In genomic region chr17:78840530-78840779, GRCh38 we compare ENCODE assay signal across 8 cellular contexts. TPM values are rescaled to one million over a fixed set of nuclear protein-coding genes. Genes with fewer than 3 reads are reported as not detected.
DNase-seq lines count a peak whose midpoint lies in the region; ATAC-seq and TF ChIP-seq lines count a peak whose summit lies in the region.

No MANE protein-coding gene starts in this region.

- H3K27me3 ChIP-seq in IMR-90 (ENCODE audit: control insufficient read depth, insufficient read depth, low read length) = no peaks in the 10 kb centered on the region

- DNase-seq in IMR-90 = no peak
- DNase-seq in naive thymus-derived CD8-positive, alpha-beta T cell = no peak
- DNase-seq in putamen (ENCODE audit: low spot score) = no peak
- DNase-seq in NCI-H2029 treated with DMSO at 0.1 percent for 48 hours (lab: John Stamatoyannopoulos, UW) = no peak
- DNase-seq in RPMI8226 = no peak
- no peak for DNase-seq in pons (ENCODE audit: low spot score)

- H4K91ac ChIP-seq in IMR-90 (ENCODE audit: insufficient read depth, low read depth, low read length) = peak overlapping the region; percentile 19; the same call in 1 of the 2 replicates

- 2% methylated on average over 13 of the region's 35 CpGs; no CpG with 5 or more reads in 1 of the 2 experiments for WGBS in IMR-90 (ENCODE audit: extremely low coverage in 2 of 2, insufficient read length in 1 of 2), 2 experiments

- BruUV-seq in IMR-90 (replicated peaks; lab: Mats Ljungman, UMichigan) = no TSS peak

- H3K36me3 ChIP-seq in IMR-90 (ENCODE audit: control insufficient read depth, insufficient read depth, low read length) = peaks cover 20% of the 10 kb centered on the region

- H4K20me1 ChIP-seq in IMR-90 (ENCODE audit: insufficient read depth, low read length) = peaks cover 37% of the 10 kb centered on the region

- peak overlapping the region; percentile 89 for H3K9ac ChIP-seq in IMR-90 (ENCODE audit: low read depth, low read length)

- H2BK15ac ChIP-seq in IMR-90 (ENCODE audit: low read depth, low read length) = no peak overlapping the region

- H2BK20ac ChIP-seq in IMR-90 (ENCODE audit: low read depth, low read length) = no peak overlapping the region

- H4K8ac ChIP-seq in IMR-90 (ENCODE audit: low read depth in 2 of 2, low read length in 2 of 2) = peak overlapping the region in 1 of 2 experiments; percentile 36; a peak in 1 of 4 replicates

- H3K4me3 Mint-ChIP-seq in naive thymus-derived CD8-positive, alpha-beta T cell = peak overlapping the region; percentile 83 to 96 (median 93)

- H3K4me1 ChIP-seq in IMR-90 (ENCODE audit: control insufficient read depth, insufficient read depth, low read length) = peaks cover 11% of the 10 kb centered on the region

- H3K4me2 ChIP-seq in IMR-90 (ENCODE audit: low read depth, low read length) = no peak overlapping the region

- TF ChIP-seq POLR2A in IMR-90 (IDR thresholded peaks at IDR 0.05; ENCODE audit: low read depth, low read length) = no peak; the same call in 1 of the 2 replicates

- in situ Hi-C loops in IMR-90 (cut with MboI; ENCODE audit: low sequenced_read_pairs) = no loop called here

- H3K79me1 ChIP-seq in IMR-90 (ENCODE audit: low read depth in 1 of 2, low read length in 2 of 2) = peaks cover 19 to 46% of the 10 kb centered on the region in 2 experiments

- H3K27ac ChIP-seq in C4-2B = peak overlapping the region; percentile 92
- H3K27ac ChIP-seq in IMR-90 (ENCODE audit: insufficient read depth, low read length) = peak overlapping the region; percentile 87
- peak overlapping the region; percentile 83 for H3K27ac ChIP-seq in cingulate gyrus (ENCODE audit: low read depth, low read length)

- H3K4ac ChIP-seq in IMR-90 (ENCODE audit: low read depth, low read length) = 0 out of 2 replicates have a peak overlapping the region, but pooled peaks have one; percentile 18

- POLR2A ChIA-PET in IMR-90 (lab: Charles Lee; ENCODE audit: unreplicated experiment) = interaction anchor here (0.8 kb wide), 1 partner anchor 14 kb away, joined by 3 read pairs; no protein-coding TSS in a partner anchor
- POLR2A ChIA-PET in naive thymus-derived CD8-positive, alpha-beta T cell (lab: Charles Lee) = interaction anchor here (0.8 to 3.0 kb wide), 7 partner anchors 21 to 131 kb away, joined by 3 to 23 read pairs (median 4); partner anchors contain the start of gene CYTH1

- H2AFZ ChIP-seq in IMR-90 (replicated peaks; ENCODE audit: low read length, poor library complexity) = peak overlapping the region; percentile 96

- H4K5ac ChIP-seq in IMR-90 (ENCODE audit: low read depth, low read length) = no peak overlapping the region

- peaks cover 19% of the 10 kb centered on the region for H3K9me1 ChIP-seq in IMR-90 (ENCODE audit: insufficient read depth, low read length)

- peak overlapping the region; percentile 52 for H2BK5ac ChIP-seq in IMR-90 (ENCODE audit: low read depth, low read length, poor library complexity, severe bottlenecking)

- no peak overlapping the region for H3K18ac ChIP-seq in IMR-90 (ENCODE audit: low read depth, low read length)

- H3K9me3 Mint-ChIP-seq in naive thymus-derived CD8-positive, alpha-beta T cell = no peaks in the 10 kb centered on the region

- H3K23ac ChIP-seq in IMR-90 (ENCODE audit: low read depth, low read length) = no peak overlapping the region

- H3K4me1 Mint-ChIP-seq in naive thymus-derived CD8-positive, alpha-beta T cell = peaks cover 24 to 67% (median 51%) of the 10 kb centered on the region in 4 donors

- H2BK120ac ChIP-seq in IMR-90 (ENCODE audit: low read depth, low read length) = no peak overlapping the region

- H3K4me3 ChIP-seq in IMR-90 (ENCODE audit: insufficient read depth, low read depth, low read length) = peak overlapping the region; percentile 81

- TF ChIP-seq CTCF in C4-2B (conservative IDR thresholded peaks at IDR 0.05) (no peak), IMR-90 (conservative IDR thresholded peaks at IDR 0.05; ENCODE audit: low read depth, low read length) (no peak)

- H3K27me3 Mint-ChIP-seq in naive thymus-derived CD8-positive, alpha-beta T cell = no peaks in the 10 kb centered on the region

- no peak for TF ChIP-seq RAD21 in IMR-90 (IDR thresholded peaks at IDR 0.05; ENCODE audit: low read length)

- H2AK9ac ChIP-seq in IMR-90 (replicated peaks; ENCODE audit: low read depth, low read length, poor library complexity) = peak overlapping the region; percentile 98

- H2AK5ac ChIP-seq in IMR-90 (ENCODE audit: low read depth, low read length) = no peak overlapping the region

- no peak overlapping the region for H3K56ac ChIP-seq in IMR-90 (ENCODE audit: extremely low read depth, insufficient read depth, low read length)

- H3K27ac Mint-ChIP-seq in naive thymus-derived CD8-positive, alpha-beta T cell = peak overlapping the region; percentile 79 to 99 (median 98)

- dilution Hi-C loops in IMR-90 (cut with HindIII; ENCODE audit: low sequenced_read_pairs, unreplicated experiment) = no loop called here

- CTCF ChIA-PET in IMR-90 (lab: Yijun Ruan, JAX) = no interaction called here

- intact Hi-C loops in IMR-90 (cut with micrococcal nuclease) = no loop called here

- peaks cover 7 to 31% (median 9%) of the 10 kb centered on the region in 3 donors for H3K36me3 Mint-ChIP-seq in naive thymus-derived CD8-positive, alpha-beta T cell

- ATAC-seq in IMR-90 (ENCODE audit: low read depth) = peak; percentile 46
- no peak for ATAC-seq in naive thymus-derived CD8-positive, alpha-beta T cell

- H3K9me3 ChIP-seq in IMR-90 (ENCODE audit: control insufficient read depth, insufficient read depth, low read length) = no peaks in the 10 kb centered on the region

- no peak overlapping the region for H3K14ac ChIP-seq in IMR-90 (replicated peaks; ENCODE audit: low read depth, low read length)

TF ChIP-seq in IMR-90, 13 proteins besides CTCF, POLR2A, EP300 and RAD21:
- TF ChIP-seq MXI1 (IDR thresholded peaks at IDR 0.05; ENCODE audit: borderline replicate concordance, low read depth, low read length) = no peak
- TF ChIP-seq CEBPB (IDR thresholded peaks at IDR 0.05; ENCODE audit: low read depth, low read length) = no peak
- TF ChIP-seq CHD1 (IDR thresholded peaks at IDR 0.05; ENCODE audit: low read depth, low read length) = peak; percentile 84; the same call in 1 of the 2 replicates

RNA-seq across cellular contexts. Expression of gene USP36, which starts 0.2 kb away (rescaled TPM):
- 28.3 and 30.6 TPM in 2 replicates for total RNA-seq in IMR-90 (2012; rRNA removed)
- polyA plus RNA-seq in IMR-90 (2012; rRNA removed) = 38.3 and 39.7 TPM in 2 replicates
- polyA plus RNA-seq in IMR-90 (2012; cell fraction: cytosol; rRNA removed) = 21.7 and 22.5 TPM in 2 replicates
- 135 and 196 TPM in 2 replicates for polyA plus RNA-seq in IMR-90 (2012; cell fraction: nucleus; rRNA removed; ENCODE audit: low replicate concordance)
- total RNA-seq in naive thymus-derived CD8-positive, alpha-beta T cell = 100 to 1,000 TPM; 151 to 156 TPM
- polyA plus RNA-seq in naive thymus-derived CD8-positive, alpha-beta T cell = 10 to 100 TPM; 27.5 to 45.1 (median 36.7) TPM

RNA-seq across cellular contexts. Expression of gene CYTH1, which starts 58.4 kb away (rescaled TPM):
- total RNA-seq in IMR-90 (2012; rRNA removed) = 7.9 and 8.3 TPM in 2 replicates
- 10.1 and 12.4 TPM in 2 replicates for polyA plus RNA-seq in IMR-90 (2012; rRNA removed)
- 6.2 and 9.0 TPM in 2 replicates for polyA plus RNA-seq in IMR-90 (2012; cell fraction: cytosol; rRNA removed)
- polyA plus RNA-seq in IMR-90 (2012; cell fraction: nucleus; rRNA removed; ENCODE audit: low replicate concordance) = 46.8 and 57.8 TPM in 2 replicates
- total RNA-seq in naive thymus-derived CD8-positive, alpha-beta T cell = 100 to 1,000 TPM; 415 to 423 TPM
- 100 to 1,000 TPM; 220 to 320 (median 243) TPM for polyA plus RNA-seq in naive thymus-derived CD8-positive, alpha-beta T cell

Comparison
In these comparisons a context has a peak if more than half of its experiments do, and no peak if none do; other contexts are left out.
1. RNA of gene CYTH1, which starts 58.4 kb away (total RNA-seq): 415 to 423 TPM in naive thymus-derived CD8-positive, alpha-beta T cell; 7.9 to 8.3 TPM in IMR-90; every median in the first group is over 10 times any median in the second.
2. Peak in every context shown above with its lines, with median percentiles within 50 percentile points of each other: H3K27ac ChIP-seq.